ENCODE assay signal across 28 cellular contexts in the genomic region with DNA sequence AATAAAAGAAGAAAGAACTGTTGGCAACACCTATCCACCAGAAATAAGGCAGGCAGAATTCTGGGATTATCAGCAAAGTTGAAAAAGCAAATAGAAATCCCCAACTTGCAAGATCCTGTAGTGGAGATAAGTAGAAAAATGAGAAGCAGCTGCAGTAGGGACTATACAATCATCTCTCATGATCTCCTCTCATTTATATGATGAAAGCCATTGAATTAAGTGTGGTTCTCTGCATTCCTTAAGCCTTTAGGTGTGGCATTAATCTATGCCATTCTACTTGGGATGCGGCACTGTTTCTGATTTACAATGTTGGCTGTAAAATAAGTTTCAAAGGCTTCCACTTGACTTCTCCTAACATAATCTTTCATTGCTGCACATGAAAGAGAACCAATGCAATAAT.
"Had no signal": no experiment of that assay in that cellular context is flagged by ENCODE, and none has a peak within 500 bp of the region (broad histone marks: within the 10 kb centered on the region; RNA-seq: fewer than 3 reads in every experiment).

No MANE protein-coding gene starts in this region.

- H3K9me3 ChIP-seq: ovary, psoas muscle, right lobe of liver, sigmoid colon, stomach, thoracic aorta, thyroid gland, tibial nerve, upper lobe of left lung, vagina had no signal

- H3K27ac ChIP-seq: ovary, parathyroid adenoma, psoas muscle, right lobe of liver, sigmoid colon, stomach, thoracic aorta, thyroid gland, tibial nerve, upper lobe of left lung, vagina had no signal

- H3K4me3 Mint-ChIP-seq: natural killer cell treated with Interleukin-12 subunit alpha and Interleukin-12 subunit beta and Interleukin-15 and Interleukin-18, amount 100 ng/mL, for 72 hours; nephron progenitor cell; neural crest cell; stimulated activated effector memory CD8-positive, alpha-beta T cell treated with anti-CD3 and anti-CD28 coated beads, Interleukin-12 subunit alpha, Interleukin-12 subunit beta, amount 100 ng/mL, for 72 hours; stimulated activated naive B cell treated with anti-CD40 and anti-IgM and Interleukin-4, amounts not matched to agents 10 μg/mL and 1 μg/mL and 100 μg/mL, for 72 hours; stimulated activated naive CD8-positive, alpha-beta T cell treated with anti-CD3 and anti-CD28 coated beads, Interleukin-15, Interleukin-2, amounts not matched to agents 100 ng/mL and 50 ng/mL, for 24 hours had no signal

- H3K79me2 ChIP-seq: parathyroid adenoma had no signal

- H3K27me3 ChIP-seq: ovary, right lobe of liver, sigmoid colon, stomach, thyroid gland, tibial nerve, upper lobe of left lung, vagina had no signal

- H3K36me3 Mint-ChIP-seq: natural killer cell treated with Interleukin-12 subunit alpha and Interleukin-12 subunit beta and Interleukin-15 and Interleukin-18, amount 100 ng/mL, for 72 hours; stimulated activated effector memory CD8-positive, alpha-beta T cell treated with anti-CD3 and anti-CD28 coated beads, Interleukin-12 subunit alpha, Interleukin-12 subunit beta, amount 100 ng/mL, for 72 hours; stimulated activated naive B cell treated with anti-CD40 and anti-IgM and Interleukin-4, amounts not matched to agents 10 μg/mL and 1 μg/mL and 100 μg/mL, for 72 hours had no signal

- H3K4me1 ChIP-seq: parathyroid adenoma, psoas muscle, right lobe of liver, sigmoid colon, stomach, thyroid gland, tibial nerve, upper lobe of left lung, vagina had no signal

- H3K9ac ChIP-seq: parathyroid adenoma had no signal

- H3K4me3 ChIP-seq: ovary, psoas muscle, right lobe of liver, sigmoid colon, stomach, thoracic aorta, thyroid gland, tibial nerve, upper lobe of left lung, vagina had no signal

- H3K4me1 Mint-ChIP-seq: nephron progenitor cell; neural crest cell; stimulated activated effector memory CD8-positive, alpha-beta T cell treated with anti-CD3 and anti-CD28 coated beads, Interleukin-12 subunit alpha, Interleukin-12 subunit beta, amount 100 ng/mL, for 72 hours; stimulated activated naive B cell treated with anti-CD40 and anti-IgM and Interleukin-4, amounts not matched to agents 10 μg/mL and 1 μg/mL and 100 μg/mL, for 72 hours had no signal

- H3K36me3 ChIP-seq: ovary, right lobe of liver, sigmoid colon, stomach, thoracic aorta, thyroid gland, tibial nerve, upper lobe of left lung, vagina had no signal

- H3K27ac Mint-ChIP-seq: natural killer cell treated with Interleukin-12 subunit alpha and Interleukin-12 subunit beta and Interleukin-15 and Interleukin-18, amount 100 ng/mL, for 72 hours; nephron progenitor cell; progenitor cell of endocrine pancreas; stimulated activated effector memory CD8-positive, alpha-beta T cell treated with anti-CD3 and anti-CD28 coated beads, Interleukin-12 subunit alpha, Interleukin-12 subunit beta, amount 100 ng/mL, for 72 hours; stimulated activated naive B cell treated with anti-CD40 and anti-IgM and Interleukin-4, amounts not matched to agents 10 μg/mL and 1 μg/mL and 100 μg/mL, for 72 hours; stimulated activated naive CD8-positive, alpha-beta T cell treated with anti-CD3 and anti-CD28 coated beads, Interleukin-15, Interleukin-2, amounts not matched to agents 100 ng/mL and 50 ng/mL, for 24 hours had no signal

- H3K9me3 Mint-ChIP-seq: nephron progenitor cell, neural crest cell had no signal

- DNase-seq: nephron progenitor cell; occipital lobe; ovary; posterior cingulate gyrus; psoas muscle; right cardiac atrium; right lobe of liver; sigmoid colon; small intestine; stimulated activated CD4-positive, alpha-beta T cell treated with anti-CD3 and anti-CD28 coated beads, Interleukin-15, amount 100 ng/mL, for 24 hours; stimulated activated CD4-positive, alpha-beta T cell treated with anti-CD3 and anti-CD28 coated beads, Interleukin-2, amount 100 ng/mL, for 24 hours; stimulated activated CD4-positive, alpha-beta T cell treated with anti-CD3 and anti-CD28 coated beads, Interleukin-2, amount 100 ng/mL, for 48 hours; stimulated activated CD4-positive, alpha-beta T cell treated with anti-CD3 and anti-CD28 coated beads, Interleukin-4, amount 100 ng/mL, for 24 hours; stimulated activated naive B cell treated with anti-CD40 and anti-IgM and Interleukin-4, amounts not matched to agents 10 μg/mL and 1 μg/mL and 100 μg/mL, for 72 hours; stimulated activated naive CD4-positive, alpha-beta T cell treated with Interleukin-2 at 50 U/mL for 16 hours; stomach; thyroid gland; trophoblast cell; upper lobe of left lung had no signal

- H2AFZ ChIP-seq: parathyroid adenoma had no signal

- H3K27me3 Mint-ChIP-seq: natural killer cell treated with Interleukin-12 subunit alpha and Interleukin-12 subunit beta and Interleukin-15 and Interleukin-18, amount 100 ng/mL, for 72 hours; progenitor cell of endocrine pancreas; stimulated activated naive B cell treated with anti-CD40 and anti-IgM and Interleukin-4, amounts not matched to agents 10 μg/mL and 1 μg/mL and 100 μg/mL, for 72 hours; stimulated activated naive CD8-positive, alpha-beta T cell treated with anti-CD3 and anti-CD28 coated beads, Interleukin-15, Interleukin-2, amounts not matched to agents 100 ng/mL and 50 ng/mL, for 24 hours had no signal
